Comparison of ENCODE assay signal across 10 cellular contexts in genomic region chr3:50205719-50206276, GRCh38. TPM values are rescaled to one million over a fixed set of nuclear protein-coding genes. Genes with fewer than 3 reads are reported as not detected.
DNase-seq lines count a peak whose midpoint lies in the region; ATAC-seq, FAIRE-seq and TF ChIP-seq lines count a peak whose summit lies in the region.
"Had no signal": no experiment of that assay in that cellular context is flagged by ENCODE, and none has a peak within 500 bp of the region (broad histone marks: within the 10 kb centered on the region; RNA-seq: fewer than 3 reads in every experiment).

No MANE protein-coding gene starts in this region.

- TF ChIP-seq POLR2A in stomach (IDR thresholded peaks at IDR 0.05) = no peak
- no peak for TF ChIP-seq POLR2A in GM12892 (IDR thresholded peaks at IDR 0.05; ENCODE audit: low read depth, low read length)

- peaks cover 35% of the 10 kb centered on the region for H3K27me3 Mint-ChIP-seq in activated CD4-positive, alpha-beta T cell treated with anti-CD3 and anti-CD28 coated beads for 36 hours
- peaks cover 45% of the 10 kb centered on the region for H3K27me3 Mint-ChIP-seq in activated naive CD8-positive, alpha-beta T cell treated with anti-CD3 and anti-CD28 coated beads, Interleukin-2, amount 50 U/mL, for 24 hours

- no peak overlapping the region for H3K4me3 Mint-ChIP-seq in activated CD4-positive, alpha-beta T cell treated with anti-CD3 and anti-CD28 coated beads for 36 hours
- H3K4me3 Mint-ChIP-seq in activated naive CD8-positive, alpha-beta T cell treated with anti-CD3 and anti-CD28 coated beads, Interleukin-2, amount 50 U/mL, for 24 hours = no peak overlapping the region

- ATAC-seq in activated CD4-positive, alpha-beta T cell treated with anti-CD3 and anti-CD28 coated beads for 36 hours = peak; percentile 63
- no peak for ATAC-seq in activated naive CD8-positive, alpha-beta T cell treated with anti-CD3 and anti-CD28 coated beads, Interleukin-2, amount 50 U/mL, for 24 hours

- H3K9me3 Mint-ChIP-seq in activated CD4-positive, alpha-beta T cell treated with anti-CD3 and anti-CD28 coated beads for 36 hours (ENCODE audit: low read depth) = no peaks in the 10 kb centered on the region
- H3K9me3 Mint-ChIP-seq in activated naive CD8-positive, alpha-beta T cell treated with anti-CD3 and anti-CD28 coated beads, Interleukin-2, amount 50 U/mL, for 24 hours = no peaks in the 10 kb centered on the region

- H3K27ac ChIP-seq in layer of hippocampus (ENCODE audit: low read depth, low read length) = peak overlapping the region; percentile 30
- H3K27ac ChIP-seq in stomach = peak overlapping the region in 2 of 5 donors; percentile 6 to 18
- H3K27ac ChIP-seq: C4-2B had no signal

- no peak overlapping the region for H3K27ac Mint-ChIP-seq in activated CD4-positive, alpha-beta T cell treated with anti-CD3 and anti-CD28 coated beads for 36 hours
- H3K27ac Mint-ChIP-seq in activated naive CD8-positive, alpha-beta T cell treated with anti-CD3 and anti-CD28 coated beads, Interleukin-2, amount 50 U/mL, for 24 hours = no peak overlapping the region

- intact Hi-C loops in activated CD4-positive, alpha-beta T cell treated with anti-CD3 and anti-CD28 coated beads for 36 hours (cut with DNase I, micrococcal nuclease) = no loop called here
- intact Hi-C loops in stomach (cut with DNase I; ENCODE audit: low total_unique reads) = no loop called here

- H3K9me3 ChIP-seq in stomach = no peaks in the 10 kb centered on the region

- peak overlapping the region; percentile 37 to 55 (median 44) for H3K4me3 ChIP-seq in stomach

- WGBS in stomach, 5 donors = 3 to 30% (median 11%) methylated on average over 9 to 40 of the region's 40 CpGs

- CTCF ChIA-PET in activated CD4-positive, alpha-beta T cell treated with anti-CD3 and anti-CD28 coated beads for 36 hours (lab: Charles Lee) = interaction anchor here (0.5 to 1.2 kb wide), 5 partner anchors 12 to 47 kb away, joined by 3 to 4 read pairs (median 4); no protein-coding TSS in a partner anchor

- no peak for TF ChIP-seq CTCF in stomach (IDR thresholded peaks at IDR 0.05)

- no peaks in the 10 kb centered on the region for H3K36me3 ChIP-seq in stomach

- DNase-seq in activated CD4-positive, alpha-beta T cell treated with anti-CD3 and anti-CD28 coated beads for 36 hours = peak; percentile 64
- DNase-seq in activated CD4-positive, alpha-beta T cell treated with anti-CD3 and anti-CD28 coated beads, Interleukin-2, amount 50 U/mL, for 4 hours = no peak
- DNase-seq in activated naive CD8-positive, alpha-beta T cell treated with anti-CD3 and anti-CD28 coated beads, Interleukin-2, amount 50 U/mL, for 24 hours = peak; percentile 37
- DNase-seq in stomach (peak; percentile 57), GM12892 (ENCODE audit: insufficient read length) (no peak), GF-D8 (lab: John Stamatoyannopoulos, UW) (no peak), T-helper 1 cell (no peak)

- H3K36me3 Mint-ChIP-seq in activated CD4-positive, alpha-beta T cell treated with anti-CD3 and anti-CD28 coated beads for 36 hours (ENCODE audit: low read depth) = no peaks in the 10 kb centered on the region
- no peaks in the 10 kb centered on the region for H3K36me3 Mint-ChIP-seq in activated naive CD8-positive, alpha-beta T cell treated with anti-CD3 and anti-CD28 coated beads, Interleukin-2, amount 50 U/mL, for 24 hours (ENCODE audit: low read depth)

- no peak for TF ChIP-seq EP300 in stomach (IDR thresholded peaks at IDR 0.05)

- peaks cover 2% of the 10 kb centered on the region for H3K4me1 Mint-ChIP-seq in activated CD4-positive, alpha-beta T cell treated with anti-CD3 and anti-CD28 coated beads for 36 hours
- H3K4me1 Mint-ChIP-seq in activated naive CD8-positive, alpha-beta T cell treated with anti-CD3 and anti-CD28 coated beads, Interleukin-2, amount 50 U/mL, for 24 hours = no peaks in the 10 kb centered on the region

- H3K27me3 ChIP-seq in layer of hippocampus (ENCODE audit: control insufficient read depth, insufficient read depth, low read length) = no peaks in the 10 kb centered on the region
- peaks cover 9 to 62% (median 38%) of the 10 kb centered on the region in 3 donors for H3K27me3 ChIP-seq in stomach

- POLR2A ChIA-PET in activated CD4-positive, alpha-beta T cell treated with anti-CD3 and anti-CD28 coated beads for 36 hours (lab: Charles Lee) = no interaction called here

- H3K4me1 ChIP-seq in stomach = peaks cover 15 to 28% (median 19%) of the 10 kb centered on the region in 4 donors

- FAIRE-seq in GM12892 (lab: Jason Lieb, UNC) = no peak

RNA-seq across cellular contexts. Expression of gene SLC38A3, which starts 0.7 kb away (rescaled TPM):
- total RNA-seq in activated CD4-positive, alpha-beta T cell treated with anti-CD3 and anti-CD28 coated beads for 36 hours = under 1 TPM in 1 of 2 experiments, not detected in 1; 0.12 TPM
- 1 to 10 TPM in 1 of 5 donors, not detected in 4; 3.1 TPM for total RNA-seq in stomach
- 1 to 10 TPM in 1 of 3 donors, under 1 TPM in 2; 0.15 to 1.1 (median 0.93) TPM for polyA plus RNA-seq in stomach
- polyA plus RNA-seq in GM12892 (2012; ENCODE audit: missing spikeins) = not detected

RNA-seq across cellular contexts. Expression of gene GNAT1, which starts 14.4 kb away (rescaled TPM):
- under 1 TPM in 1 of 2 experiments, not detected in 1; 0.14 TPM for total RNA-seq in activated CD4-positive, alpha-beta T cell treated with anti-CD3 and anti-CD28 coated beads for 36 hours
- not detected for total RNA-seq in stomach
- polyA plus RNA-seq in stomach = not detected
- polyA plus RNA-seq in GM12892 (2012; ENCODE audit: missing spikeins) = not detected
- total RNA-seq: kidney epithelial cell had no signal

RNA-seq across cellular contexts. Expression of gene GNAI2, which starts 30.2 kb away (rescaled TPM):
- 100 to 1,000 TPM; 280 to 341 TPM for total RNA-seq in activated CD4-positive, alpha-beta T cell treated with anti-CD3 and anti-CD28 coated beads for 36 hours
- 100 to 1,000 TPM in 2 of 5 donors, 10 to 100 TPM in 3; 73.7 to 211 (median 98.5) TPM for total RNA-seq in stomach
- polyA plus RNA-seq in stomach = 10 to 100 TPM; 61.1 to 73.5 (median 68.3) TPM
- 116 TPM for polyA plus RNA-seq in GM12892 (2012; ENCODE audit: missing spikeins)

RNA-seq across cellular contexts. Expression of gene SEMA3F, which starts 50.7 kb away (rescaled TPM):
- total RNA-seq in activated CD4-positive, alpha-beta T cell treated with anti-CD3 and anti-CD28 coated beads for 36 hours = under 1 TPM; 0.25 to 0.46 TPM
- total RNA-seq in stomach = 10 to 100 TPM; 11.9 to 34.5 (median 31.2) TPM
- polyA plus RNA-seq in stomach = 10 to 100 TPM in 2 of 3 donors, 1 to 10 TPM in 1; 8.9 to 33.8 (median 14.6) TPM
- polyA plus RNA-seq in GM12892 (2012; ENCODE audit: missing spikeins) = 0.42 TPM

Comparison
In these comparisons a context has a peak if more than half of its experiments do, and no peak if none do; other contexts are left out.
1. DNase-seq: peak in activated CD4-positive, alpha-beta T cell treated with anti-CD3 and anti-CD28 coated beads for 36 hours (single experiment), activated naive CD8-positive, alpha-beta T cell treated with anti-CD3 and anti-CD28 coated beads, Interleukin-2, amount 50 U/mL, for 24 hours (single experiment) and stomach (single experiment); none in activated CD4-positive, alpha-beta T cell treated with anti-CD3 and anti-CD28 coated beads, Interleukin-2, amount 50 U/mL, for 4 hours (0 of 2), GM12892 (single experiment), GF-D8 (single experiment) and T-helper 1 cell (0 of 5).